ENCODE assay signal across 2 cellular contexts in genomic region chr17:61150686-61151299, GRCh38.
TF ChIP-seq lines count a peak whose summit lies in the region.

No MANE protein-coding gene starts in this region.

TF ChIP-seq in SK-N-SH treated with all-trans-retinoic acid at 6 μM for 48 hours, 23 proteins besides CTCF, POLR2A, EP300 and RAD21 (continued from another document):
- TF ChIP-seq POU6F1 (CRISPR knock-in tag; IDR thresholded peaks at IDR 0.05; ENCODE audit: borderline replicate concordance, low read depth), result no peak

TF ChIP-seq in SK-N-SH, 30 proteins besides CTCF, POLR2A, EP300 and RAD21 (continued from another document):
- no peak for TF ChIP-seq REST (IDR thresholded peaks at IDR 0.05; ENCODE audit: low read depth, low read length)
- TF ChIP-seq FOXJ3 (CRISPR knock-in tag; IDR thresholded peaks at IDR 0.05), result no peak
- TF ChIP-seq ZBTB33 (IDR thresholded peaks at IDR 0.05; ENCODE audit: borderline replicate concordance, low read depth), result no peak
- TF ChIP-seq RCOR1 (IDR thresholded peaks at IDR 0.05; ENCODE audit: low read length), result no peak
- TF ChIP-seq JUND (IDR thresholded peaks at IDR 0.05), result no peak
- no peak for TF ChIP-seq FOXM1 (IDR thresholded peaks at IDR 0.05; ENCODE audit: low read depth)
- TF ChIP-seq RFX5 (IDR thresholded peaks at IDR 0.05; ENCODE audit: low read length), result no peak
